8 cellular contexts compared by ENCODE assay signal in the genomic region with DNA sequence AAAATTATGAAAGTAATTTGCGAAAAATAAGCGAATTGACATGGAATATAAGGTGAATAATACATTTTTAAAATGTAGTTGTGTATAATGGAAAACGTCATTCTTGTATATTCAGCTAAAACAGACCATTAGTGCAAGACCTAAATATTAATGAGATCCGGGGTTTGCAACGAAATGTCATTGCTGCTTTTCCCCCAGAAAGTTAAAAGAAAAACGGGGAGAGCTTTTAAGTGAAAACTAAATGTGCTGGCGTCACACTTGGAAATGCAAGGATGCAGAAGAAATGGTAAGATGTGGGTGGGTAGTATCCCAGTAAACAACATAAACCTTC. TPM values are rescaled to one million over a fixed set of nuclear protein-coding genes. Genes with fewer than 3 reads are reported as not detected.
DNase-seq lines count a peak whose midpoint lies in the region; ATAC-seq, FAIRE-seq and TF ChIP-seq lines count a peak whose summit lies in the region.

No MANE protein-coding gene starts in this region.

- H3K27ac ChIP-seq in A549: peak overlapping the region; percentile 66 to 92
- peak overlapping the region; percentile 64 for H3K27ac ChIP-seq in muscle layer of colon (ENCODE audit: low read depth, low read length)

- H3K4me1 ChIP-seq in A549: peaks cover 16% of the 10 kb centered on the region; the same call in 2 of the 3 replicates
- H3K4me1 ChIP-seq in muscle layer of colon (ENCODE audit: insufficient read depth, low read length): peaks cover 6% of the 10 kb centered on the region

- H3K4me3 Mint-ChIP-seq in IgD-negative memory B cell: peak overlapping the region; percentile 92 to 98 (median 96)
- H3K4me3 Mint-ChIP-seq in central memory CD8-positive, alpha-beta T cell: peak overlapping the region; percentile 87

- H3K36me3 ChIP-seq in muscle layer of colon (ENCODE audit: insufficient read depth, low read length): no peaks in the 10 kb centered on the region

- TF ChIP-seq CTCF in A549 (IDR thresholded peaks at IDR 0.05): no peak

- H3K9me3 Mint-ChIP-seq in IgD-negative memory B cell: no peaks in the 10 kb centered on the region
- H3K9me3 Mint-ChIP-seq in central memory CD8-positive, alpha-beta T cell: no peaks in the 10 kb centered on the region

- no peak for TF ChIP-seq EP300 in A549 (IDR thresholded peaks at IDR 0.05)

- peak overlapping the region; percentile 55 for H3K9ac ChIP-seq in muscle layer of colon (ENCODE audit: low read length)

- H3K27me3 ChIP-seq in muscle layer of colon (ENCODE audit: control insufficient read depth in 1 of 2, insufficient read depth in 2 of 2, low read length in 2 of 2): no peaks in the 10 kb centered on the region

- POLR2A ChIA-PET in A549 (lab: Yijun Ruan, JAX): no interaction called here

- peak overlapping the region in 2 of 3 donors; percentile 55 to 89 for H3K27ac Mint-ChIP-seq in IgD-negative memory B cell
- H3K27ac Mint-ChIP-seq in central memory CD8-positive, alpha-beta T cell (ENCODE audit: low read depth): peak overlapping the region; percentile 84

- no peak for TF ChIP-seq POLR2A in A549 (IDR thresholded peaks at IDR 0.05; ENCODE audit: low read length)
- TF ChIP-seq POLR2A in erythroblast (IDR thresholded peaks at IDR 0.05; ENCODE audit: low read length): no peak

- no peak for FAIRE-seq in A549 (lab: Jason Lieb, UNC)

- CTCF ChIA-PET in A549 (lab: Yijun Ruan, JAX): interaction anchor here (1.1 to 2.8 kb wide), 4 partner anchors 11 to 212 kb away, joined by 3 to 14 read pairs (median 10); a partner anchor contains a TSS

- peaks cover 7 to 14% (median 9%) of the 10 kb centered on the region in 3 donors for H3K4me1 Mint-ChIP-seq in IgD-negative memory B cell
- H3K4me1 Mint-ChIP-seq in central memory CD8-positive, alpha-beta T cell: peaks cover 14% of the 10 kb centered on the region

- no peaks in the 10 kb centered on the region for H3K9me3 ChIP-seq in A549
- H3K9me3 ChIP-seq in muscle layer of colon (ENCODE audit: low read length): no peaks in the 10 kb centered on the region

- H3K4me2 ChIP-seq in A549: peak overlapping the region; percentile 86

- no peak for TF ChIP-seq RAD21 in A549 (conservative IDR thresholded peaks at IDR 0.05 in 1 of 2, IDR thresholded peaks at IDR 0.05 in 1 of 2)

- ATAC-seq in A549 (no peak; a peak in 1 of 6 replicates), HG03460 (IDR thresholded peaks at IDR 0.05; ENCODE audit: unreplicated experiment) (no peak)
- ATAC-seq in central memory CD8-positive, alpha-beta T cell (replicated peaks; ENCODE audit: extremely low read depth, poor library complexity, severe bottlenecking): no peak

- no peaks in the 10 kb centered on the region for H3K36me3 Mint-ChIP-seq in IgD-negative memory B cell
- peaks cover 3% of the 10 kb centered on the region for H3K36me3 Mint-ChIP-seq in central memory CD8-positive, alpha-beta T cell (ENCODE audit: insufficient read depth)

- no peak for DNase-seq in A549 (ENCODE audit: low read depth in 1 of 2, low spot score in 1 of 2)
- DNase-seq in central memory CD8-positive, alpha-beta T cell (ENCODE audit: low spot score in 2 of 2): no peak
- DNase-seq in stimulated activated CD4-positive, alpha-beta T cell treated with anti-CD3 and anti-CD28 coated beads, Interleukin-2, amount 100 ng/mL, for 24 hours: no peak
- DNase-seq in erythroblast (lab: John Stamatoyannopoulos, UW): no peak
- no peak for DNase-seq in occipital lobe (lab: John Stamatoyannopoulos, UW)

- H3K4me3 ChIP-seq in A549: peak overlapping the region; percentile 64
- peak overlapping the region; percentile 78 to 85 for H3K4me3 ChIP-seq in muscle layer of colon (ENCODE audit: low read depth in 1 of 2, low read length in 2 of 2)

- H3K27me3 Mint-ChIP-seq in IgD-negative memory B cell: no peaks in the 10 kb centered on the region
- H3K27me3 Mint-ChIP-seq in central memory CD8-positive, alpha-beta T cell: no peaks in the 10 kb centered on the region

- 4% methylated on average over 7 of the region's 7 CpGs for WGBS in A549 (ENCODE audit: missing lambda C conversion rate)

TF ChIP-seq in A549, 52 proteins besides CTCF, POLR2A, EP300 and RAD21:
- TF ChIP-seq CBX8 (IDR thresholded peaks at IDR 0.05) (no peak), POLR2AphosphoS2 (conservative IDR thresholded peaks at IDR 0.05; ENCODE audit: low read length) (no peak), FOSL2 (IDR thresholded peaks at IDR 0.05) (no peak), FOSL2 (CRISPR knock-in tag; IDR thresholded peaks at IDR 0.05) (no peak), ZNF302 (CRISPR knock-in tag; IDR thresholded peaks at IDR 0.05) (no peak), CEBPB (IDR thresholded peaks at IDR 0.05) (no peak), BHLHE40 (IDR thresholded peaks at IDR 0.05; ENCODE audit: low read depth, low read length) (no peak), RARB (CRISPR knock-in tag; IDR thresholded peaks at IDR 0.05) (no peak), HOXB13 (CRISPR knock-in tag; IDR thresholded peaks at IDR 0.05; ENCODE audit: low read depth) (no peak), MAZ (IDR thresholded peaks at IDR 0.05; ENCODE audit: borderline replicate concordance, low read depth, low read length) (no peak), GATA3 (IDR thresholded peaks at IDR 0.05; ENCODE audit: borderline replicate concordance) (no peak), EHF (CRISPR knock-in tag; IDR thresholded peaks at IDR 0.05) (no peak), KDM1A (IDR thresholded peaks at IDR 0.05; ENCODE audit: low read depth) (no peak), FOXS1 (CRISPR knock-in tag; IDR thresholded peaks at IDR 0.05) (no peak), TFCP2L1 (CRISPR knock-in tag; IDR thresholded peaks at IDR 0.05) (no peak), ZC3H11A (IDR thresholded peaks at IDR 0.05) (no peak), ZSCAN20 (CRISPR knock-in tag; IDR thresholded peaks at IDR 0.05) (no peak), JUNB (IDR thresholded peaks at IDR 0.05) (no peak), TP53 (CRISPR knock-in tag; IDR thresholded peaks at IDR 0.05) (no peak), NR3C1 (IDR thresholded peaks at IDR 0.05) (no peak)
- TF ChIP-seq, protein P1, sequence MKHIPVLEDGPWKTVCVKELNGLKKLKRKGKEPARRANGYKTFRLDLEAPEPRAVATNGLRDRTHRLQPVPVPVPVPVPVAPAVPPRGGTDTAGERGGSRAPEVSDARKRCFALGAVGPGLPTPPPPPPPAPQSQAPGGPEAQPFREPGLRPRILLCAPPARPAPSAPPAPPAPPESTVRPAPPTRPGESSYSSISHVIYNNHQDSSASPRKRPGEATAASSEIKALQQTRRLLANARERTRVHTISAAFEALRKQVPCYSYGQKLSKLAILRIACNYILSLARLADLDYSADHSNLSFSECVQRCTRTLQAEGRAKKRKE (CRISPR knock-in tag; IDR thresholded peaks at IDR 0.05; ENCODE audit: low read depth): no peak

RNA-seq across cellular contexts. Expression of a gene that starts 0.5 kb away (rescaled TPM):
- polyA plus RNA-seq in A549 (2011; rRNA removed): 14.2 and 26.2 TPM in 2 replicates
- 3.4 and 5.0 TPM in 2 replicates for polyA plus RNA-seq in A549 (2012; cell fraction: cytosol; rRNA removed)
- 1.9 and 3.3 TPM in 2 replicates for polyA plus RNA-seq in A549 (2012; cell fraction: nucleus; rRNA removed)
- 14.4 to 16.8 TPM (median 15.2 TPM) in 3 replicates for polyA plus RNA-seq in A549 (2017; fragmentation: RNase III; extraction: RNeasy Plus Mini Kit Qiagen cat#74134 plus additional on column Dnase treatment)
- 3.8 and 4.8 TPM in 2 replicates for polyA minus RNA-seq in A549 (2011; rRNA and poly(A)+ RNA removed)
- 3.5 TPM for polyA plus RNA-seq in IgD-negative memory B cell
- 4.8 TPM for total RNA-seq in occipital lobe

RNA-seq across cellular contexts. Expression of a gene that starts 15.6 kb away (rescaled TPM):
- polyA plus RNA-seq in A549 (2011; rRNA removed) (15.3 and 21.3 TPM in 2 replicates), A549 (2017; fragmentation: RNase III; extraction: RNeasy Plus Mini Kit Qiagen cat#74134 plus additional on column Dnase treatment) (9.7 to 12.6 TPM (median 12.2 TPM) in 3 replicates), IgD-negative memory B cell (22.2 TPM)
- polyA plus RNA-seq in A549 (2012; cell fraction: cytosol; rRNA removed): 5.7 and 6.3 TPM in 2 replicates
- 4.0 and 4.7 TPM in 2 replicates for polyA plus RNA-seq in A549 (2012; cell fraction: nucleus; rRNA removed)
- polyA minus RNA-seq in A549 (2011; rRNA and poly(A)+ RNA removed): 7.7 and 9.9 TPM in 2 replicates
- total RNA-seq in occipital lobe: 10.0 TPM
